Comparison of ENCODE assay signal across 23 cellular contexts in genomic region chr22:37065961-37066360, GRCh38. TPM values are rescaled to one million over a fixed set of nuclear protein-coding genes. Genes with fewer than 3 reads are reported as not detected.
DNase-seq lines count a peak whose midpoint lies in the region; ATAC-seq, FAIRE-seq and TF ChIP-seq lines count a peak whose summit lies in the region.
"Had no signal": no experiment of that assay in that cellular context is flagged by ENCODE, and none has a peak within 500 bp of the region (broad histone marks: within the 10 kb centered on the region; RNA-seq: fewer than 3 reads in every experiment).

No MANE protein-coding gene starts in this region.

- H3K4me1 ChIP-seq in right cardiac atrium (ENCODE audit: control insufficient read depth, insufficient read depth, low read length) (no peaks in the 10 kb centered on the region), neuronal stem cell (ENCODE audit: control insufficient read depth in 2 of 2, insufficient read depth in 1 of 2, low read depth in 1 of 2, low read length in 2 of 2) (peaks cover 0 to 4% of the 10 kb centered on the region in 2 donors), HepG2 (ENCODE audit: insufficient read depth, low read length) (peaks cover 19% of the 10 kb centered on the region)
- H3K4me1 ChIP-seq: A549 had no signal

- ATAC-seq in right cardiac atrium: no peak
- ATAC-seq in left ventricle myocardium superior: no peak
- no peak for ATAC-seq in HepG2
- ATAC-seq in GM18909 (IDR thresholded peaks at IDR 0.05; ENCODE audit: poor library complexity, unreplicated experiment): no peak
- ATAC-seq: A549, GM12878, GM23338 had no signal

- FAIRE-seq in HepG2 (lab: Jason Lieb, UNC): no peak
- FAIRE-seq: A549, D721Med, GM12878 had no signal

- intact Hi-C loops in right cardiac atrium (cut with DNase I): no loop called here
- intact Hi-C loops in left ventricle myocardium superior (cut with micrococcal nuclease): no loop called here
- intact Hi-C loops in HepG2 (cut with micrococcal nuclease; ENCODE audit: unreplicated experiment): no loop called here

- no peak overlapping the region for H2BK120ac ChIP-seq in neuronal stem cell (ENCODE audit: low read depth, low read length)

- H3K4ac ChIP-seq in neuronal stem cell (ENCODE audit: low read length): no peak overlapping the region

- TF ChIP-seq RAD21 in HepG2 (CRISPR knock-in tag; IDR thresholded peaks at IDR 0.05): no peak

- DNase-seq in right cardiac atrium: peak in 2 of 3 donors; percentile 38 to 40
- no peak for DNase-seq in left ventricle myocardium superior
- DNase-seq in neuronal stem cell (ENCODE audit: low spot score): no peak
- no peak for DNase-seq in HepG2 (ENCODE audit: low spot score)
- DNase-seq: 8988T; ACHN; AML-193; BE2C; CD4-positive, alpha-beta T cell; CD8-positive, alpha-beta memory T cell; DMS 273 treated with DMSO at 0.1 percent for 48 hours; DMS79; EL; GDM1; H7; HCEC 1CT had no signal

- H3K36me3 ChIP-seq in neuronal stem cell (replicated peaks in 1 of 2; ENCODE audit: control insufficient read depth in 2 of 2, insufficient read depth in 2 of 2, low read length in 2 of 2) (peaks cover 3 to 10% of the 10 kb centered on the region in 2 donors), HepG2 (replicated peaks in 1 of 2; ENCODE audit: control insufficient read depth in 1 of 2, insufficient read depth in 2 of 2, low read length in 2 of 2) (no peaks in the 10 kb centered on the region)
- H3K36me3 ChIP-seq: BE2C had no signal

- H3K27ac ChIP-seq in right cardiac atrium (ENCODE audit: low read length) (no peak overlapping the region), neuronal stem cell (replicated peaks; ENCODE audit: low read length) (no peak overlapping the region), HepG2 (ENCODE audit: extremely low read length, insufficient read depth, low read length) (no peak overlapping the region)
- H3K27ac ChIP-seq: A549; BLaER1 treated with 17β-estradiol and CSF1 and Interleukin-3, amounts not matched to agents 10 nM and 100 nM had no signal

- no peak overlapping the region for H2BK5ac ChIP-seq in neuronal stem cell (ENCODE audit: low read length)

- no peak overlapping the region for H2BK12ac ChIP-seq in neuronal stem cell (ENCODE audit: low read length)

- no peaks in the 10 kb centered on the region for H4K20me1 ChIP-seq in HepG2 (ENCODE audit: insufficient read depth, low read length)

- TF ChIP-seq EP300 in HepG2 (IDR thresholded peaks at IDR 0.05; ENCODE audit: low read depth in 2 of 2, low read length in 2 of 2) (no peak), HepG2 (CRISPR knock-in tag; IDR thresholded peaks at IDR 0.05; ENCODE audit: borderline replicate concordance) (no peak)

- H3K9me3 ChIP-seq in right cardiac atrium (ENCODE audit: control insufficient read depth, low read length) (no peaks in the 10 kb centered on the region), neuronal stem cell (replicated peaks in 1 of 2; ENCODE audit: control insufficient read depth in 2 of 2, insufficient read depth in 1 of 2, low read depth in 1 of 2, low read length in 2 of 2) (no peaks in the 10 kb centered on the region), HepG2 (ENCODE audit: low read length) (no peaks in the 10 kb centered on the region)
- H3K9me3 ChIP-seq: A549; BE2C; BLaER1 treated with 17β-estradiol and CSF1 and Interleukin-3, amounts not matched to agents 10 nM and 100 nM had no signal

- WGBS in right cardiac atrium: 84% methylated on average over 9 of the region's 9 CpGs
- WGBS in neuronal stem cell (ENCODE audit: extremely low coverage in 2 of 2, insufficient read length in 2 of 2, insufficient replicate concordance in 1 of 2), 2 donors: no CpG with 5 or more reads among the region's 9 CpGs
- WGBS in HepG2 (ENCODE audit: low lambda C conversion rate): 0% methylated on average over 1 of the region's 9 CpGs

- H3K14ac ChIP-seq in neuronal stem cell (ENCODE audit: low read length): peak overlapping the region; percentile 38

- H3K4me2 ChIP-seq in neuronal stem cell (ENCODE audit: insufficient read depth, low read length, poor library complexity, severe bottlenecking): no peak overlapping the region
- H3K4me2 ChIP-seq in HepG2 (ENCODE audit: low read depth, low read length): no peak overlapping the region
- H3K4me2 ChIP-seq: A549; BLaER1 treated with 17β-estradiol and CSF1 and Interleukin-3, amounts not matched to agents 10 nM and 100 nM; GM23338 had no signal

- in situ Hi-C loops in HepG2 (cut with HindIII; ENCODE audit: extremely low pct_ligation_motif_present, low pct_unique_long_range_greater_than_20kb): no loop called here

- H3K4me3 ChIP-seq in right cardiac atrium (ENCODE audit: low read length) (no peak overlapping the region), neuronal stem cell (ENCODE audit: low read length in 2 of 2) (no peak overlapping the region), HepG2 (replicated peaks in 1 of 3; ENCODE audit: insufficient read depth in 1 of 3, low read depth in 2 of 3, low read length in 3 of 3) (no peak overlapping the region)
- H3K4me3 ChIP-seq: A549; BLaER1 treated with 17β-estradiol and CSF1 and Interleukin-3, amounts not matched to agents 10 nM and 100 nM; GM12878; GM23338 had no signal

- TF ChIP-seq CTCF in HepG2 (CRISPR knock-in tag; IDR thresholded peaks at IDR 0.05): no peak

- H3K27me3 ChIP-seq in right cardiac atrium (ENCODE audit: control insufficient read depth, insufficient read depth) (no peaks in the 10 kb centered on the region), neuronal stem cell (ENCODE audit: control insufficient read depth in 3 of 3, insufficient read depth in 3 of 3, low read depth in 1 of 3, low read length in 3 of 3) (peaks cover 4 to 35% (median 30%) of the 10 kb centered on the region in 3 experiments), HepG2 (ENCODE audit: control insufficient read depth in 1 of 2, insufficient read depth in 2 of 2, low read length in 2 of 2) (no peaks in the 10 kb centered on the region)

- TF ChIP-seq POLR2A in HepG2 (IDR thresholded peaks at IDR 0.05; ENCODE audit: insufficient read depth in 1 of 2, low read depth in 2 of 2, low read length in 2 of 2): no peak

- no TSS peak for BruUV-seq in HepG2 (replicated peaks; lab: Mats Ljungman, UMichigan)

- no peak overlapping the region for H4K91ac ChIP-seq in neuronal stem cell (ENCODE audit: low read depth, low read length, poor library complexity)

- H2BK15ac ChIP-seq in neuronal stem cell (ENCODE audit: low read length): no peak overlapping the region

- POLR2A ChIA-PET in HepG2 (lab: Yijun Ruan, JAX): interaction anchor here (1.0 kb wide), 1 partner anchor 14 kb away, joined by 3 read pairs; no protein-coding TSS in a partner anchor

- no peak overlapping the region for H3K9ac ChIP-seq in neuronal stem cell (ENCODE audit: low read depth, low read length, poor library complexity)
- no peak overlapping the region for H3K9ac ChIP-seq in HepG2 (ENCODE audit: insufficient read depth, low read depth, low read length)
- H3K9ac ChIP-seq: BLaER1 treated with 17β-estradiol and CSF1 and Interleukin-3, amounts not matched to agents 10 nM and 100 nM had no signal

- H3K79me2 ChIP-seq in HepG2 (ENCODE audit: insufficient read depth, low read length): no peaks in the 10 kb centered on the region

- H2AK5ac ChIP-seq in neuronal stem cell (ENCODE audit: low read depth, low read length): no peak overlapping the region

- H4K8ac ChIP-seq in neuronal stem cell (ENCODE audit: low read depth, low read length): no peak overlapping the region

- CTCF ChIA-PET in HepG2 (lab: Yijun Ruan, JAX; ENCODE audit: low intra/inter-chr PET ratio, low total read pairs): no interaction called here

- H3K23ac ChIP-seq in neuronal stem cell (ENCODE audit: low read depth, low read length, poor library complexity): peak overlapping the region; percentile 31

- H2AFZ ChIP-seq in neuronal stem cell (ENCODE audit: low read length) (no peak overlapping the region), HepG2 (ENCODE audit: low read length) (no peak overlapping the region)
- H2AFZ ChIP-seq: GM23338 had no signal

- H3K79me1 ChIP-seq in neuronal stem cell (ENCODE audit: low read depth, low read length): peaks cover 5% of the 10 kb centered on the region

- H3K18ac ChIP-seq in neuronal stem cell (ENCODE audit: low read length): no peak overlapping the region

RNA-seq across cellular contexts. Expression of gene KCTD17, which starts 14.4 kb away (rescaled TPM):
- total RNA-seq in right cardiac atrium: 10 to 100 TPM; 24.8 to 37.8 (median 32.2) TPM
- polyA plus RNA-seq in right cardiac atrium: 34.4 TPM
- total RNA-seq in left ventricle myocardium superior: 9.8 TPM
- polyA plus RNA-seq in neuronal stem cell (2013, experiment 1 of 2): 46.3 TPM
- polyA plus RNA-seq in neuronal stem cell (2013, experiment 2 of 2): 47.4 TPM
- total RNA-seq in HepG2 (2016; rRNA removed; fragmentation: Illumina TruSeq; extraction: Trizol): 4.5 and 5.3 TPM in 2 replicates
- total RNA-seq in HepG2 (2016; cell fraction: cytosol; rRNA removed; fragmentation: Illumina TruSeq; extraction: Trizol; ENCODE audit: low read depth): 2.1 and 2.4 TPM in 2 replicates
- total RNA-seq in HepG2 (2016; cell fraction: insoluble cytoplasmic fraction; rRNA removed; fragmentation: Illumina TruSeq; extraction: Trizol): 3.3 and 4.9 TPM in 2 replicates
- total RNA-seq in HepG2 (2016; cell fraction: membrane; rRNA removed; fragmentation: Illumina TruSeq; extraction: Trizol): 3.7 and 3.8 TPM in 2 replicates
- total RNA-seq in HepG2 (2016; cell fraction: nucleus; rRNA removed; fragmentation: Illumina TruSeq; extraction: Trizol): 2.9 and 4.4 TPM in 2 replicates
- polyA plus RNA-seq in HepG2 (2011; rRNA removed): 11.7 and 17.4 TPM in 2 replicates
- polyA plus RNA-seq in HepG2 (2011; cell fraction: cytosol; rRNA removed): 11.0 and 11.5 TPM in 2 replicates
- 52.2 and 53.1 TPM in 2 replicates for polyA plus RNA-seq in HepG2 (2011; cell fraction: nucleus; rRNA removed)
- 5.3 and 11.6 TPM in 2 replicates for polyA plus RNA-seq in HepG2 (2012)
- polyA plus RNA-seq in HepG2 (2016; cell fraction: cytosol; fragmentation: Illumina TruSeq; extraction: Trizol; ENCODE audit: low read depth): 2.5 and 3.1 TPM in 2 replicates
- polyA plus RNA-seq in HepG2 (2016; cell fraction: insoluble cytoplasmic fraction; fragmentation: Illumina TruSeq; extraction: Trizol; ENCODE audit: low read depth): 4.6 and 5.0 TPM in 2 replicates
- polyA plus RNA-seq in HepG2 (2016; cell fraction: membrane; fragmentation: Illumina TruSeq; extraction: Trizol; ENCODE audit: low read depth): 2.8 and 4.0 TPM in 2 replicates
- polyA plus RNA-seq in HepG2 (2016; cell fraction: nucleus; fragmentation: Illumina TruSeq; extraction: Trizol; ENCODE audit: insufficient read depth, low read depth): 5.0 and 5.9 TPM in 2 replicates
- 0.28 and 24.0 TPM in 2 replicates for polyA minus RNA-seq in HepG2 (2011; rRNA and poly(A)+ RNA removed; ENCODE audit: low replicate concordance)
- polyA minus RNA-seq in HepG2 (2011; cell fraction: cytosol; rRNA and poly(A)+ RNA removed): 4.6 and 5.1 TPM in 2 replicates
- 6.8 and 7.3 TPM in 2 replicates for polyA minus RNA-seq in HepG2 (2011; cell fraction: nucleus; rRNA and poly(A)+ RNA removed)

RNA-seq across cellular contexts. Expression of gene TMPRSS6, which starts 43.6 kb away (rescaled TPM):
- total RNA-seq in right cardiac atrium: not detected
- not detected for polyA plus RNA-seq in right cardiac atrium
- total RNA-seq in left ventricle myocardium superior: not detected
- polyA plus RNA-seq in neuronal stem cell (2013, experiment 1 of 2): 0.01 TPM
- polyA plus RNA-seq in neuronal stem cell (2013, experiment 2 of 2): not detected
- 1.5 and 4.2 TPM in 2 replicates for total RNA-seq in HepG2 (2016; rRNA removed; fragmentation: Illumina TruSeq; extraction: Trizol)
- 1.1 and 1.5 TPM in 2 replicates for total RNA-seq in HepG2 (2016; cell fraction: cytosol; rRNA removed; fragmentation: Illumina TruSeq; extraction: Trizol; ENCODE audit: low read depth)
- 1.5 and 5.2 TPM in 2 replicates for total RNA-seq in HepG2 (2016; cell fraction: insoluble cytoplasmic fraction; rRNA removed; fragmentation: Illumina TruSeq; extraction: Trizol)
- 1.7 and 2.7 TPM in 2 replicates for total RNA-seq in HepG2 (2016; cell fraction: membrane; rRNA removed; fragmentation: Illumina TruSeq; extraction: Trizol)
- 5.1 and 6.1 TPM in 2 replicates for total RNA-seq in HepG2 (2016; cell fraction: nucleus; rRNA removed; fragmentation: Illumina TruSeq; extraction: Trizol)
- 4.8 and 8.5 TPM in 2 replicates for polyA plus RNA-seq in HepG2 (2011; rRNA removed)
- 5.4 and 5.9 TPM in 2 replicates for polyA plus RNA-seq in HepG2 (2011; cell fraction: cytosol; rRNA removed)
- 16.8 and 19.4 TPM in 2 replicates for polyA plus RNA-seq in HepG2 (2011; cell fraction: nucleus; rRNA removed)
- 4.2 and 6.4 TPM in 2 replicates for polyA plus RNA-seq in HepG2 (2012)
- polyA plus RNA-seq in HepG2 (2016; cell fraction: cytosol; fragmentation: Illumina TruSeq; extraction: Trizol; ENCODE audit: low read depth): 1.7 TPM in 2 replicates
- polyA plus RNA-seq in HepG2 (2016; cell fraction: insoluble cytoplasmic fraction; fragmentation: Illumina TruSeq; extraction: Trizol; ENCODE audit: low read depth): 2.3 and 2.6 TPM in 2 replicates
- polyA plus RNA-seq in HepG2 (2016; cell fraction: membrane; fragmentation: Illumina TruSeq; extraction: Trizol; ENCODE audit: low read depth): 2.4 and 3.1 TPM in 2 replicates
- polyA plus RNA-seq in HepG2 (2016; cell fraction: nucleus; fragmentation: Illumina TruSeq; extraction: Trizol; ENCODE audit: insufficient read depth, low read depth): 10.0 and 11.5 TPM in 2 replicates
- 6.6 TPM in 1 of 2 replicates, not detected in the other for polyA minus RNA-seq in HepG2 (2011; rRNA and poly(A)+ RNA removed; ENCODE audit: low replicate concordance)
- polyA minus RNA-seq in HepG2 (2011; cell fraction: cytosol; rRNA and poly(A)+ RNA removed): 1.1 and 1.9 TPM in 2 replicates
- 4.0 and 5.2 TPM in 2 replicates for polyA minus RNA-seq in HepG2 (2011; cell fraction: nucleus; rRNA and poly(A)+ RNA removed)
- total RNA-seq: GM23338, H7 had no signal
- polyA plus RNA-seq: A549, CD14-positive monocyte had no signal

RNA-seq across cellular contexts. Expression of gene MPST, which starts 46.4 kb away (rescaled TPM):
- total RNA-seq in right cardiac atrium (10 to 100 TPM; 49.6 to 65.7 (median 54.2) TPM), left ventricle myocardium superior (56.7 TPM), HepG2 (2016; rRNA removed; fragmentation: Illumina TruSeq; extraction: Trizol) (94.8 and 133 TPM in 2 replicates)
- polyA plus RNA-seq in right cardiac atrium (93.0 TPM), HepG2 (2011; rRNA removed) (141 and 191 TPM in 2 replicates)
- 164 TPM for polyA plus RNA-seq in neuronal stem cell (2013, experiment 1 of 2)
- polyA plus RNA-seq in neuronal stem cell (2013, experiment 2 of 2): 164 TPM
- total RNA-seq in HepG2 (2016; cell fraction: cytosol; rRNA removed; fragmentation: Illumina TruSeq; extraction: Trizol; ENCODE audit: low read depth): 214 and 241 TPM in 2 replicates
- 83.9 and 129 TPM in 2 replicates for total RNA-seq in HepG2 (2016; cell fraction: insoluble cytoplasmic fraction; rRNA removed; fragmentation: Illumina TruSeq; extraction: Trizol)
- 236 and 281 TPM in 2 replicates for total RNA-seq in HepG2 (2016; cell fraction: membrane; rRNA removed; fragmentation: Illumina TruSeq; extraction: Trizol)
- 43.0 and 55.9 TPM in 2 replicates for total RNA-seq in HepG2 (2016; cell fraction: nucleus; rRNA removed; fragmentation: Illumina TruSeq; extraction: Trizol)
- 159 and 302 TPM in 2 replicates for polyA plus RNA-seq in HepG2 (2011; cell fraction: cytosol; rRNA removed)
- 297 and 319 TPM in 2 replicates for polyA plus RNA-seq in HepG2 (2011; cell fraction: nucleus; rRNA removed)
- 112 and 147 TPM in 2 replicates for polyA plus RNA-seq in HepG2 (2012)
- polyA plus RNA-seq in HepG2 (2016; cell fraction: cytosol; fragmentation: Illumina TruSeq; extraction: Trizol; ENCODE audit: low read depth): 221 and 245 TPM in 2 replicates
- 107 and 116 TPM in 2 replicates for polyA plus RNA-seq in HepG2 (2016; cell fraction: insoluble cytoplasmic fraction; fragmentation: Illumina TruSeq; extraction: Trizol; ENCODE audit: low read depth)
- polyA plus RNA-seq in HepG2 (2016; cell fraction: membrane; fragmentation: Illumina TruSeq; extraction: Trizol; ENCODE audit: low read depth): 209 and 227 TPM in 2 replicates
- polyA plus RNA-seq in HepG2 (2016; cell fraction: nucleus; fragmentation: Illumina TruSeq; extraction: Trizol; ENCODE audit: insufficient read depth, low read depth): 107 and 117 TPM in 2 replicates
- polyA minus RNA-seq in HepG2 (2011; rRNA and poly(A)+ RNA removed; ENCODE audit: low replicate concordance): 17.7 and 144 TPM in 2 replicates
- polyA minus RNA-seq in HepG2 (2011; cell fraction: cytosol; rRNA and poly(A)+ RNA removed): 94.1 and 104 TPM in 2 replicates
- 39.0 and 46.2 TPM in 2 replicates for polyA minus RNA-seq in HepG2 (2011; cell fraction: nucleus; rRNA and poly(A)+ RNA removed)

RNA-seq across cellular contexts. Expression of gene TST, which starts 46.7 kb away (rescaled TPM):
- total RNA-seq in right cardiac atrium (10 to 100 TPM; 31.7 to 53.6 (median 36.6) TPM), left ventricle myocardium superior (45.8 TPM), HepG2 (2016; rRNA removed; fragmentation: Illumina TruSeq; extraction: Trizol) (44.1 and 44.6 TPM in 2 replicates)
- polyA plus RNA-seq in right cardiac atrium (67.9 TPM), HepG2 (2011; rRNA removed) (63.6 and 86.4 TPM in 2 replicates)
- 29.6 TPM for polyA plus RNA-seq in neuronal stem cell (2013, experiment 1 of 2)
- 29.3 TPM for polyA plus RNA-seq in neuronal stem cell (2013, experiment 2 of 2)
- 13.7 and 15.5 TPM in 2 replicates for total RNA-seq in HepG2 (2016; cell fraction: cytosol; rRNA removed; fragmentation: Illumina TruSeq; extraction: Trizol; ENCODE audit: low read depth)
- 40.1 and 44.0 TPM in 2 replicates for total RNA-seq in HepG2 (2016; cell fraction: insoluble cytoplasmic fraction; rRNA removed; fragmentation: Illumina TruSeq; extraction: Trizol)
- total RNA-seq in HepG2 (2016; cell fraction: membrane; rRNA removed; fragmentation: Illumina TruSeq; extraction: Trizol): 17.1 and 24.3 TPM in 2 replicates
- total RNA-seq in HepG2 (2016; cell fraction: nucleus; rRNA removed; fragmentation: Illumina TruSeq; extraction: Trizol): 22.6 and 23.7 TPM in 2 replicates
- 76.5 and 98.4 TPM in 2 replicates for polyA plus RNA-seq in HepG2 (2011; cell fraction: cytosol; rRNA removed)
- 54.5 and 63.2 TPM in 2 replicates for polyA plus RNA-seq in HepG2 (2011; cell fraction: nucleus; rRNA removed)
- polyA plus RNA-seq in HepG2 (2012): 53.9 and 67.5 TPM in 2 replicates
- polyA plus RNA-seq in HepG2 (2016; cell fraction: cytosol; fragmentation: Illumina TruSeq; extraction: Trizol; ENCODE audit: low read depth): 13.5 and 13.9 TPM in 2 replicates
- polyA plus RNA-seq in HepG2 (2016; cell fraction: insoluble cytoplasmic fraction; fragmentation: Illumina TruSeq; extraction: Trizol; ENCODE audit: low read depth): 41.1 and 43.9 TPM in 2 replicates
- polyA plus RNA-seq in HepG2 (2016; cell fraction: membrane; fragmentation: Illumina TruSeq; extraction: Trizol; ENCODE audit: low read depth): 14.3 and 18.2 TPM in 2 replicates
- 31.5 and 36.8 TPM in 2 replicates for polyA plus RNA-seq in HepG2 (2016; cell fraction: nucleus; fragmentation: Illumina TruSeq; extraction: Trizol; ENCODE audit: insufficient read depth, low read depth)
- polyA minus RNA-seq in HepG2 (2011; rRNA and poly(A)+ RNA removed; ENCODE audit: low replicate concordance): 30.9 and 77.7 TPM in 2 replicates
- 20.6 and 23.0 TPM in 2 replicates for polyA minus RNA-seq in HepG2 (2011; cell fraction: cytosol; rRNA and poly(A)+ RNA removed)
- 24.1 and 24.4 TPM in 2 replicates for polyA minus RNA-seq in HepG2 (2011; cell fraction: nucleus; rRNA and poly(A)+ RNA removed)
- total RNA-seq: CD4-positive, alpha-beta T cell had no signal

Comparison
In these comparisons a context has a peak if more than half of its experiments do, and no peak if none do; other contexts are left out.
1. DNase-seq: peak in right cardiac atrium (2 of 3); none in left ventricle myocardium superior (single experiment), neuronal stem cell (single experiment) and HepG2 (single experiment).